ENCODE assay signal across 13 cellular contexts in the genomic region with DNA sequence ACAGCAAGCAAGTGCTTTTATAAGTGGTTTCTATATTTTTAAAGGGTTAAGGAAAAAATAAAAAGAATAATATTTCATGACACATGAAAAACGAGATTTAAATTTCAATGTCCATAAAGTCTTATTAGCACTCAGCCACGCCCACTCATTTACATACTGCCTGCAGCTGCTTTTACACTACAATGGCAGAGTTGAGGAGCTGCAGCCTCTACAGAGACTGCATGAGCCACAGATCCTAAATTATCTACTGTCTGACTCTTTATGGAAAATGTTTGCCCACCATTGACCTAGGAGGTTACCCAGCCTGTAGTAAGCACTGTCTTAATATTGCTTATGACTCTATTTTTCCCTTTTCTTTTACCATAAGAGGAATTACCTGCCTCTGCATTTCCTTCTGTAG.
DNase-seq lines count a peak whose midpoint lies in the region; ATAC-seq, FAIRE-seq and TF ChIP-seq lines count a peak whose summit lies in the region.
"Had no signal": no experiment of that assay in that cellular context is flagged by ENCODE, and none has a peak within 500 bp of the region (broad histone marks: within the 10 kb centered on the region; RNA-seq: fewer than 3 reads in every experiment).

No MANE protein-coding gene starts in this region.

- no peak overlapping the region for H3K27ac ChIP-seq in H9 (ENCODE audit: insufficient read length, low read depth, low read length)
- no peak overlapping the region for H3K27ac ChIP-seq in H1 (ENCODE audit: low read depth, low read length)
- peak overlapping the region in 1 of 2 donors; percentile 61 for H3K27ac ChIP-seq in kidney (ENCODE audit: low read depth in 2 of 2, low read length in 2 of 2)

- H3K4me3 Mint-ChIP-seq in H9 (no peak overlapping the region), nephron (peak overlapping the region in 1 of 3 experiments; percentile 20)
- H3K4me3 Mint-ChIP-seq: B cell had no signal

- no peaks in the 10 kb centered on the region for H3K79me2 ChIP-seq in H9 (ENCODE audit: insufficient read depth, low read length)
- H3K79me2 ChIP-seq in H1 (ENCODE audit: control insufficient read depth in 1 of 2, insufficient read depth in 2 of 2, low read length in 2 of 2): no peaks in the 10 kb centered on the region

- CTCF ChIA-PET in H1 (lab: Charles Lee; ENCODE audit: partially characterized antibody): interaction anchor here (1.2 to 2.4 kb wide), 2 partner anchors 13 to 94 kb away, joined by 5 to 14 read pairs; no protein-coding TSS in a partner anchor

- FAIRE-seq in H1 (lab: Jason Lieb, UNC) (no peak), kidney (lab: Jason Lieb, UNC) (no peak)
- FAIRE-seq: GM18507 had no signal

- intact Hi-C loops in kidney (cut with DNase I): no loop called here

- H3K79me1 ChIP-seq in H9 (ENCODE audit: insufficient read depth, low read depth, low read length, poor library complexity, severe bottlenecking) (no peaks in the 10 kb centered on the region), H1 (ENCODE audit: low read depth, low read length) (no peaks in the 10 kb centered on the region)

- H3K4ac ChIP-seq in H9 (ENCODE audit: low read depth, low read length) (no peak overlapping the region), H1 (replicated peaks; ENCODE audit: insufficient read length, low read depth, low read length) (no peak overlapping the region)

- H2BK120ac ChIP-seq in H9 (ENCODE audit: low read depth, low read length, poor library complexity, severe bottlenecking) (no peak overlapping the region), H1 (replicated peaks; ENCODE audit: low read depth, low read length) (no peak overlapping the region)

- no peak for TF ChIP-seq RAD21 in H1 (IDR thresholded peaks at IDR 0.05 in 1 of 2, conservative IDR thresholded peaks at IDR 0.05 in 1 of 2; ENCODE audit: low read depth in 2 of 2, low read length in 2 of 2)

- H3K27ac Mint-ChIP-seq in H9: peak overlapping the region in 2 of 3 experiments; percentile 20 to 53; a peak in 2 of 7 replicates
- peak overlapping the region; percentile 75 to 94 (median 78) for H3K27ac Mint-ChIP-seq in nephron
- H3K27ac Mint-ChIP-seq: B cell had no signal

- H2BK15ac ChIP-seq in H9 (ENCODE audit: low read depth, low read length): no peak overlapping the region
- H2BK15ac ChIP-seq in H1 (ENCODE audit: low read length): no peak overlapping the region

- H3K4me2 ChIP-seq in H9 (ENCODE audit: insufficient read depth, insufficient read length, low read length): peak overlapping the region; percentile 37
- peak overlapping the region in 1 of 2 experiments; percentile 24; a peak in 1 of 4 replicates for H3K4me2 ChIP-seq in H1 (ENCODE audit: insufficient read depth in 1 of 2, low read depth in 2 of 2, low read length in 2 of 2)

- H2BK12ac ChIP-seq in H9 (ENCODE audit: insufficient read length, low read depth, low read length) (no peak overlapping the region), H1 (ENCODE audit: low read depth, low read length) (no peak overlapping the region)

- H3K4me3 ChIP-seq in H1 (ENCODE audit: extremely low read depth in 1 of 4, insufficient read depth in 2 of 4, low read depth in 3 of 4, low read length in 4 of 4) (peak overlapping the region in 1 of 4 experiments; percentile 8; a peak in 1 of 8 replicates), kidney (ENCODE audit: low read length in 2 of 2) (no peak overlapping the region)

- no peak overlapping the region for H3K23ac ChIP-seq in H9 (ENCODE audit: insufficient read length, low read depth, low read length)
- H3K23ac ChIP-seq in H1 (ENCODE audit: insufficient read length): no peak overlapping the region

- H3K9ac ChIP-seq in H9 (ENCODE audit: extremely low read depth, insufficient read length, low read length): no peak overlapping the region
- H3K9ac ChIP-seq in H1 (replicated peaks in 1 of 4; ENCODE audit: extremely low read depth in 1 of 4, low read depth in 3 of 4, low read length in 3 of 4): no peak overlapping the region
- no peak overlapping the region for H3K9ac ChIP-seq in kidney (ENCODE audit: low read length in 2 of 2)

- H3K27me3 ChIP-seq in H9 (ENCODE audit: insufficient read depth, low read length) (no peaks in the 10 kb centered on the region), H1 (replicated peaks in 1 of 4; ENCODE audit: control insufficient read depth in 3 of 4, extremely low read depth in 1 of 4, insufficient read depth in 3 of 4, low read length in 3 of 4) (no peaks in the 10 kb centered on the region)

- H4K91ac ChIP-seq in H9 (ENCODE audit: insufficient read length, low read depth, low read length) (no peak overlapping the region), H1 (replicated peaks; ENCODE audit: insufficient read length, low read length) (no peak overlapping the region)

- H2BK5ac ChIP-seq in H9 (ENCODE audit: insufficient read length, low read length) (no peak overlapping the region), H1 (ENCODE audit: low read depth, low read length) (no peak overlapping the region)

- H2BK20ac ChIP-seq in H9 (ENCODE audit: low read depth, low read length, poor library complexity, severe bottlenecking): peak overlapping the region; percentile 93
- H2BK20ac ChIP-seq in H1 (ENCODE audit: low read length): no peak overlapping the region

- H4K5ac ChIP-seq in H9 (ENCODE audit: insufficient read length, low read depth, low read length) (no peak overlapping the region), H1 (ENCODE audit: insufficient read length, low read depth, low read length) (no peak overlapping the region)

- no peak overlapping the region for H3K18ac ChIP-seq in H9 (ENCODE audit: insufficient read length, low read depth, low read length)
- no peak overlapping the region for H3K18ac ChIP-seq in H1 (ENCODE audit: extremely low read depth, low read length)

- H3K36me3 Mint-ChIP-seq in H9 (ENCODE audit: insufficient read depth in 1 of 3, low read depth in 3 of 3) (peaks cover 0 to 16% (median 2%) of the 10 kb centered on the region in 3 experiments; a peak in 6 of 7 replicates), nephron (ENCODE audit: low read depth) (no peaks in the 10 kb centered on the region)

- H3K4me1 ChIP-seq in H9 (ENCODE audit: insufficient read depth, low read length) (peaks cover 2% of the 10 kb centered on the region; the same call in 1 of the 2 replicates), H1 (replicated peaks in 1 of 4; ENCODE audit: control insufficient read depth in 3 of 4, insufficient read depth in 4 of 4, low read length in 3 of 4) (peaks cover 0 to 11% (median 0%) of the 10 kb centered on the region in 4 experiments; a peak in 3 of 7 replicates), kidney (ENCODE audit: control insufficient read depth in 1 of 2, insufficient read depth in 1 of 2, low read depth in 1 of 2, low read length in 2 of 2) (peaks cover 2 to 12% of the 10 kb centered on the region in 2 donors)

- WGBS in H9 (ENCODE audit: extremely low coverage, insufficient read length, low lambda C conversion rate): no CpG with 5 or more reads among the region's 2 CpGs
- WGBS in H1 (ENCODE audit: extremely low coverage in 1 of 2, insufficient coverage in 1 of 2, insufficient read length in 1 of 2, insufficient replicate concordance in 2 of 2, low coverage in 1 of 2, low lambda C conversion rate in 2 of 2, missing lambda C conversion rate in 1 of 2), 2 experiments: 29% methylated on average over 2 of the region's 2 CpGs; no CpG with 5 or more reads in 1 of the 2 experiments

- H3T11ph ChIP-seq in H9 (ENCODE audit: low read length): no peak overlapping the region

- H3K4me1 Mint-ChIP-seq in H9 (peaks cover 17 to 23% of the 10 kb centered on the region in 2 experiments), nephron (peaks cover 22% of the 10 kb centered on the region)
- H3K4me1 Mint-ChIP-seq: B cell had no signal

- no peak overlapping the region for H2AK5ac ChIP-seq in H9 (ENCODE audit: insufficient read length, low read length)
- H2AK5ac ChIP-seq in H1 (ENCODE audit: low read depth, low read length): no peak overlapping the region

- H3K36me3 ChIP-seq in H1 (ENCODE audit: control insufficient read depth in 2 of 4, insufficient read depth in 4 of 4, low read length in 3 of 4) (no peaks in the 10 kb centered on the region), kidney (ENCODE audit: control insufficient read depth in 1 of 2, insufficient read depth in 2 of 2, low read length in 2 of 2) (no peaks in the 10 kb centered on the region)

- no peaks in the 10 kb centered on the region; the same call in 1 of the 2 replicates for H3K27me3 Mint-ChIP-seq in H9 (ENCODE audit: low read depth)
- no peaks in the 10 kb centered on the region for H3K27me3 Mint-ChIP-seq in nephron (ENCODE audit: low read depth)

- H4K8ac ChIP-seq in H9 (replicated peaks; ENCODE audit: insufficient read length, low read depth, low read length) (no peak overlapping the region), H1 (ENCODE audit: extremely low read depth, insufficient read depth, low read length) (no peak overlapping the region)

- POLR2A ChIA-PET in H1 (lab: Charles Lee; ENCODE audit: partially characterized antibody): no interaction called here

- H2AFZ ChIP-seq in H9 (ENCODE audit: low read length) (no peak overlapping the region), H1 (ENCODE audit: low read length) (peak overlapping the region; percentile 22; the same call in 1 of the 2 replicates)

- H4K20me1 ChIP-seq in H9 (ENCODE audit: control insufficient read depth, insufficient read depth, insufficient read length) (no peaks in the 10 kb centered on the region), H1 (replicated peaks in 1 of 2; ENCODE audit: control insufficient read depth in 1 of 2, insufficient read depth in 2 of 2, low read length in 2 of 2) (no peaks in the 10 kb centered on the region)

- TF ChIP-seq CTCF in H9 (conservative IDR thresholded peaks at IDR 0.05) (no peak), H1 (IDR thresholded peaks at IDR 0.05; ENCODE audit: control extremely low read depth in 1 of 3, insufficient read depth in 1 of 3, low read depth in 1 of 3, low read length in 3 of 3) (no peak), nephron (IDR thresholded peaks at IDR 0.05; ENCODE audit: unreplicated experiment in 3 of 3) (no peak), kidney (IDR thresholded peaks at IDR 0.05; ENCODE audit: borderline replicate concordance, extremely low read depth, insufficient read depth) (no peak)

- no peaks in the 10 kb centered on the region for H3K23me2 ChIP-seq in H9 (ENCODE audit: insufficient read length, low read depth, low read length, poor library complexity, severe bottlenecking)
- H3K23me2 ChIP-seq in H1 (ENCODE audit: low read depth, low read length): no peaks in the 10 kb centered on the region

- peaks cover 10 to 14% of the 10 kb centered on the region in 2 experiments for H3K9me3 Mint-ChIP-seq in H9
- peaks cover 12% of the 10 kb centered on the region for H3K9me3 Mint-ChIP-seq in nephron

- no peak for TF ChIP-seq EP300 in H1 (IDR thresholded peaks at IDR 0.05; ENCODE audit: borderline replicate concordance in 1 of 2, low read depth in 2 of 2, low read length in 2 of 2)

- TF ChIP-seq POLR2A in H1 (IDR thresholded peaks at IDR 0.05; ENCODE audit: control extremely low read depth in 1 of 2, low read depth in 2 of 2, low read length in 2 of 2): no peak

- no peak for ATAC-seq in GM19463 (IDR thresholded peaks at IDR 0.05; ENCODE audit: unreplicated experiment)

- DNase-seq in H9: no peak
- DNase-seq in NCI-H774 (lab: John Stamatoyannopoulos, UW): peak; percentile 42
- DNase-seq in H1 (ENCODE audit: low read depth in 1 of 2, low spot score in 2 of 2): no peak
- DNase-seq in medulla oblongata (ENCODE audit: extremely low spot score): no peak
- DNase-seq in kidney: no peak
- DNase-seq: NCI-H1417 treated with DMSO at 0.1 percent for 48 hours, NCI-H2029 treated with DMSO at 0.1 percent for 48 hours, NCI-H510A treated with DMSO at 0.1 percent for 48 hours, T-helper 1 cell had no signal

- no peaks in the 10 kb centered on the region for H3K9me3 ChIP-seq in H9 (ENCODE audit: control insufficient read depth, low read depth, low read length)
- peaks cover 0 to 3% of the 10 kb centered on the region in 2 experiments; a peak in 2 of 4 replicates for H3K9me3 ChIP-seq in H1 (ENCODE audit: insufficient read depth in 2 of 2, low read depth in 1 of 2, low read length in 1 of 2)
- H3K9me3 ChIP-seq in kidney (ENCODE audit: control insufficient read depth in 1 of 2, low read length in 2 of 2): peaks cover 0 to 3% of the 10 kb centered on the region in 2 donors

- H3K14ac ChIP-seq in H9 (ENCODE audit: insufficient read depth, low read length) (no peak overlapping the region), H1 (ENCODE audit: insufficient read length) (no peak overlapping the region)

- H3K56ac ChIP-seq in H9 (ENCODE audit: insufficient read length, low read depth, low read length): no peak overlapping the region
- no peak overlapping the region for H3K56ac ChIP-seq in H1 (replicated peaks; ENCODE audit: insufficient read length, low read depth, low read length)
